Comparison of ENCODE assay signal across 9 cellular contexts in genomic region chr10:3043512-3044368, GRCh38. TPM values are rescaled to one million over a fixed set of nuclear protein-coding genes. Genes with fewer than 3 reads are reported as not detected.
A peak's percentile ranks its signal among the peaks of the same experiment; 100 is the strongest.
DNase-seq lines count a peak whose midpoint lies in the region; ATAC-seq and TF ChIP-seq lines count a peak whose summit lies in the region.
"Had no signal": no experiment of that assay in that cellular context is flagged by ENCODE, and none has a peak within 500 bp of the region (broad histone marks: within the 10 kb centered on the region; RNA-seq: fewer than 3 reads in every experiment).

No MANE protein-coding gene starts in this region.

- intact Hi-C loops in CD14-positive monocyte (cut with micrococcal nuclease): loop anchor here (2.0 to 5.0 kb wide), 2 partner anchors 116 to 205 kb away; no protein-coding TSS in a partner anchor

- no peak for TF ChIP-seq POLR2A in erythroblast (IDR thresholded peaks at IDR 0.05; ENCODE audit: low read length)
- TF ChIP-seq POLR2A in tibial nerve (IDR thresholded peaks at IDR 0.05): no peak

- no peak overlapping the region for H3K27ac ChIP-seq in tibial nerve
- H3K27ac ChIP-seq: SJCRH30 had no signal

- no peak for TF ChIP-seq EP300 in tibial nerve (IDR thresholded peaks at IDR 0.05)

- H3K27me3 Mint-ChIP-seq in CD14-positive monocyte (ENCODE audit: low read depth in 3 of 3): peaks cover 10 to 20% (median 11%) of the 10 kb centered on the region in 3 donors

- TF ChIP-seq CTCF in CD14-positive monocyte (IDR thresholded peaks at IDR 0.05) (peak; percentile 73), tibial nerve (IDR thresholded peaks at IDR 0.05) (peak; percentile 50 to 68 (median 56))

- peaks cover 5 to 8% (median 6%) of the 10 kb centered on the region in 7 donors for H3K9me3 Mint-ChIP-seq in CD14-positive monocyte

- 23 to 26% methylated on average over 16 of the region's 16 CpGs for WGBS in tibial nerve, 2 donors

- H3K9me3 ChIP-seq in tibial nerve: no peaks in the 10 kb centered on the region
- H3K9me3 ChIP-seq: SJCRH30 had no signal

- peak overlapping the region in 1 of 7 donors; percentile 61 for H3K27ac Mint-ChIP-seq in CD14-positive monocyte

- H3K4me1 ChIP-seq in tibial nerve: peaks cover 0 to 42% (median 8%) of the 10 kb centered on the region in 4 donors
- H3K4me1 ChIP-seq: SJCRH30 had no signal

- DNase-seq in CD14-positive monocyte (ENCODE audit: low spot score) (no peak), NCI-H748 (lab: John Stamatoyannopoulos, UW; ENCODE audit: unreplicated experiment) (peak; percentile 79), erythroblast (lab: John Stamatoyannopoulos, UW) (peak; percentile 47 to 68), myocyte (ENCODE audit: low read depth) (peak; percentile 79), tibial nerve (ENCODE audit: low spot score in 2 of 2) (peak in 1 of 2 donors; percentile 72)
- DNase-seq in activated CD8-positive, alpha-beta memory T cell treated with anti-CD3 and anti-CD28 coated beads for 24 hours: peak; percentile 72

- no peaks in the 10 kb centered on the region for H3K36me3 Mint-ChIP-seq in CD14-positive monocyte

- H3K27me3 ChIP-seq in tibial nerve: no peaks in the 10 kb centered on the region
- H3K27me3 ChIP-seq: SJCRH30 had no signal

- peak; percentile 61 for ATAC-seq in GM19025 (IDR thresholded peaks at IDR 0.05; ENCODE audit: low read depth, unreplicated experiment)
- peak; percentile 88 for ATAC-seq in HG03432 (IDR thresholded peaks at IDR 0.05; ENCODE audit: unreplicated experiment)

- H3K4me3 Mint-ChIP-seq in CD14-positive monocyte: peak overlapping the region in 1 of 2 donors; percentile 68

- no peak overlapping the region for H3K4me3 ChIP-seq in tibial nerve
- H3K4me3 ChIP-seq: SJCRH30 had no signal

- peaks cover 12% of the 10 kb centered on the region for H3K4me1 Mint-ChIP-seq in CD14-positive monocyte

- no peaks in the 10 kb centered on the region for H3K36me3 ChIP-seq in tibial nerve
- H3K36me3 ChIP-seq: SJCRH30 had no signal

RNA-seq across cellular contexts. Expression of gene PFKP, which starts 23.6 kb away (rescaled TPM):
- polyA plus RNA-seq in CD14-positive monocyte: 1 to 10 TPM; 6.5 to 8.1 TPM
- total RNA-seq in myocyte (20.2 and 26.2 TPM in 2 replicates), tibial nerve (10 to 100 TPM; 22.4 to 45.4 (median 29.1) TPM)
- polyA plus RNA-seq in myocyte (2012): 82.5 TPM
